ENCODE assay signal across 1 cellular context in the genomic region with DNA sequence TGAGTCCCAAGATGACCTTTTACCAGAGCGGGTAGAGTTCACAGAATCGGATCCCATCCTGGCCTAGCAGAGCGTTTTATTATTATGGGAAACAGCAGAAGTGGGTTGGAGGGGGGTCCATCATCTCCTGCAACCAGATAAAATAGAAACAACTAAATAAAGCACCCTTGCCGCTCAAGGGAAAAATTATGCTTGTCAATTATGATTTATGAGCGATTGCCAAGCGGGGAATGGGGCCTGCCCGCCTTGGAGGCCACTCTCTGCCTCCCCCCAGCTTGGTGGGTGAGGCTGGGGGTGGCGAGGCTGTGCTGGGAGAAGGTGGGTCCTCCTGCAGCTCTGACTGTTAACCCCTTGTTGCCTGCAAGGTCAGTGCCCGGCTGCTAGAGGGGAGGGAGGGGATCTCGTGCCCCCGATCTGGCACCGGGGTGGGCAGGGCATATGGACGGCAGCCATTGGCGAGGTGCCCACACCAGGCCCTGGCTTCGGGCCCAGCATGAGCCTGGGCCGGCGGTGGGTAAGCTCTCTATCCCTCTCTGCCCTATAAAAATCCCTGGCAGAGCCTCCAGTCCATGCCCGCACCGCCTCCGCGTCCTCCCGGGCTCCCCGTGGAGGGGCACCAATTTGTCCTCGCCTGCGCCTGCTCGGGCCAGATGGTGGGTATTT.
TF ChIP-seq lines count a peak whose summit lies in the region.

No MANE protein-coding gene starts in this region.

TF ChIP-seq in H1, 55 proteins besides CTCF, POLR2A, EP300 and RAD21:
- no peak for TF ChIP-seq CHD2 (IDR thresholded peaks at IDR 0.05; ENCODE audit: low read length)
- TF ChIP-seq, protein P1, sequence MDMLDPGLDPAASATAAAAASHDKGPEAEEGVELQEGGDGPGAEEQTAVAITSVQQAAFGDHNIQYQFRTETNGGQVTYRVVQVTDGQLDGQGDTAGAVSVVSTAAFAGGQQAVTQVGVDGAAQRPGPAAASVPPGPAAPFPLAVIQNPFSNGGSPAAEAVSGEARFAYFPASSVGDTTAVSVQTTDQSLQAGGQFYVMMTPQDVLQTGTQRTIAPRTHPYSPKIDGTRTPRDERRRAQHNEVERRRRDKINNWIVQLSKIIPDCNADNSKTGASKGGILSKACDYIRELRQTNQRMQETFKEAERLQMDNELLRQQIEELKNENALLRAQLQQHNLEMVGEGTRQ (IDR thresholded peaks at IDR 0.05; ENCODE audit: low read length): no peak
